ENCODE assay signal across 6 cellular contexts in genomic region chr6:31740397-31741223, GRCh38. TPM values are rescaled to one million over a fixed set of nuclear protein-coding genes. Genes with fewer than 3 reads are reported as not detected.
A peak's percentile ranks its signal among the peaks of the same experiment; 100 is the strongest.
DNase-seq lines count a peak whose midpoint lies in the region; ATAC-seq and TF ChIP-seq lines count a peak whose summit lies in the region.

No MANE protein-coding gene starts in this region.

- H3K4me3 ChIP-seq in stomach smooth muscle (ENCODE audit: low read length in 2 of 2) = peak overlapping the region; percentile 86 to 93

- peaks cover 53% of the 10 kb centered on the region for H3K4me1 Mint-ChIP-seq in CD4-positive, alpha-beta T cell (ENCODE audit: low read depth)

- peak overlapping the region; percentile 43 for H3K27ac ChIP-seq in CD4-positive, alpha-beta T cell (ENCODE audit: low read depth, low read length)
- H3K27ac ChIP-seq in foreskin keratinocyte (peak overlapping the region; percentile 59), stomach smooth muscle (ENCODE audit: low read length) (no peak overlapping the region)

- H3K9me3 ChIP-seq in CD4-positive, alpha-beta T cell (ENCODE audit: control insufficient read depth, low read length) = no peaks in the 10 kb centered on the region
- no peaks in the 10 kb centered on the region for H3K9me3 ChIP-seq in stomach smooth muscle (ENCODE audit: control insufficient read depth in 2 of 2, low read length in 2 of 2)

- DNase-seq in CD4-positive, alpha-beta T cell = no peak
- DNase-seq in NOMO-1 treated with DMSO at 0.1 percent for 48 hours (lab: John Stamatoyannopoulos, UW; ENCODE audit: unreplicated experiment) = peak; percentile 70
- no peak for DNase-seq in foreskin keratinocyte
- DNase-seq in COLO829 (ENCODE audit: low spot score) = no peak

- intact Hi-C loops in CD4-positive, alpha-beta T cell (cut with DNase I, micrococcal nuclease) = no loop called here

- H3K9ac ChIP-seq in stomach smooth muscle (ENCODE audit: low read length in 2 of 2) = peak overlapping the region; percentile 68 to 72

- CTCF ChIA-PET in CD4-positive, alpha-beta T cell (lab: Charles Lee) = interaction anchor here (0.9 to 4.9 kb wide), 8 partner anchors 13 to 89 kb away, joined by 3 to 41 read pairs (median 6); partner anchors contain the start of genes DDAH2 and VARS1

- H3K9me3 Mint-ChIP-seq in CD4-positive, alpha-beta T cell = no peaks in the 10 kb centered on the region

- H3K4me1 ChIP-seq in foreskin keratinocyte (peaks cover 13% of the 10 kb centered on the region), stomach smooth muscle (ENCODE audit: control insufficient read depth, insufficient read depth, low read length) (peaks cover 32% of the 10 kb centered on the region)

- H3K27me3 ChIP-seq in CD4-positive, alpha-beta T cell (ENCODE audit: control insufficient read depth, insufficient read depth, low read length) = no peaks in the 10 kb centered on the region
- no peaks in the 10 kb centered on the region for H3K27me3 ChIP-seq in foreskin keratinocyte
- no peaks in the 10 kb centered on the region for H3K27me3 ChIP-seq in stomach smooth muscle (ENCODE audit: control insufficient read depth in 1 of 2, insufficient read depth in 2 of 2, low read length in 2 of 2)

- no peak for ATAC-seq in CD4-positive, alpha-beta T cell (ENCODE audit: poor library complexity)
- ATAC-seq in foreskin keratinocyte = no peak
- no peak for ATAC-seq in HG02623 (IDR thresholded peaks at IDR 0.05; ENCODE audit: unreplicated experiment)

- H3K36me3 Mint-ChIP-seq in CD4-positive, alpha-beta T cell (ENCODE audit: low read depth) = peaks cover 19% of the 10 kb centered on the region

- peak overlapping the region; percentile 85 for H3K27ac Mint-ChIP-seq in CD4-positive, alpha-beta T cell

- TF ChIP-seq CTCF in CD4-positive, alpha-beta T cell (IDR thresholded peaks at IDR 0.05) = no peak
- TF ChIP-seq CTCF in foreskin keratinocyte (conservative IDR thresholded peaks at IDR 0.05) = no peak

- H3K27me3 Mint-ChIP-seq in CD4-positive, alpha-beta T cell = no peaks in the 10 kb centered on the region

- no peaks in the 10 kb centered on the region for H3K36me3 ChIP-seq in stomach smooth muscle (ENCODE audit: control insufficient read depth in 2 of 2, insufficient read depth in 2 of 2, low read length in 2 of 2)

- POLR2A ChIA-PET in CD4-positive, alpha-beta T cell (lab: Charles Lee) = interaction anchor here (0.7 to 2.1 kb wide), 10 partner anchors 30 to 231 kb away, joined by 3 to 14 read pairs (median 5); partner anchors contain the start of genes ABHD16A, DXO, GPANK1 and LSM2

- H3K4me3 Mint-ChIP-seq in CD4-positive, alpha-beta T cell = peak overlapping the region; percentile 90

RNA-seq across cellular contexts. Expression of gene MSH5, which starts 0.8 kb away (rescaled TPM):
- total RNA-seq in CD4-positive, alpha-beta T cell = 10 to 100 TPM; 13.6 to 13.7 TPM
- total RNA-seq in foreskin keratinocyte = 13.1 and 14.2 TPM in 2 replicates
- 6.8 and 9.2 TPM in 2 replicates for polyA plus RNA-seq in foreskin keratinocyte

RNA-seq across cellular contexts. Expression of gene CLIC1, which starts 4.3 kb away (rescaled TPM):
- total RNA-seq in CD4-positive, alpha-beta T cell = 10 to 100 TPM; 61.2 to 61.5 TPM
- 940 and 998 TPM in 2 replicates for total RNA-seq in foreskin keratinocyte
- 1,066 and 1,074 TPM in 2 replicates for polyA plus RNA-seq in foreskin keratinocyte

RNA-seq across cellular contexts. Expression of gene DDAH2, which starts 11.5 kb away (rescaled TPM):
- total RNA-seq in CD4-positive, alpha-beta T cell = 1 to 10 TPM; 3.0 to 3.3 TPM
- 10.1 and 10.7 TPM in 2 replicates for total RNA-seq in foreskin keratinocyte
- 13.6 and 16.1 TPM in 2 replicates for polyA plus RNA-seq in foreskin keratinocyte

RNA-seq across cellular contexts. Expression of gene MPIG6B, which starts 17.4 kb away (rescaled TPM):
- total RNA-seq in CD4-positive, alpha-beta T cell = under 1 TPM; 0.11 to 0.17 TPM
- not detected in 2 replicates for total RNA-seq in foreskin keratinocyte
- 0.07 TPM in 1 of 2 replicates, not detected in the other for polyA plus RNA-seq in foreskin keratinocyte

RNA-seq across cellular contexts. Expression of gene LY6G6C, which starts 19.1 kb away (rescaled TPM):
- not detected for total RNA-seq in CD4-positive, alpha-beta T cell
- 0.54 TPM in 1 of 2 replicates, not detected in the other for total RNA-seq in foreskin keratinocyte
- polyA plus RNA-seq in foreskin keratinocyte = 0.28 and 0.44 TPM in 2 replicates

Comparison
In these comparisons a context has a peak if more than half of its experiments do, and no peak if none do; other contexts are left out.
1. RNA of gene CLIC1, which starts 4.3 kb away (total RNA-seq): 940 to 998 TPM in foreskin keratinocyte; 61.2 to 61.5 TPM in CD4-positive, alpha-beta T cell; every median in the first group is over 10 times any median in the second.